7 cellular contexts compared by ENCODE assay signal in the genomic region with DNA sequence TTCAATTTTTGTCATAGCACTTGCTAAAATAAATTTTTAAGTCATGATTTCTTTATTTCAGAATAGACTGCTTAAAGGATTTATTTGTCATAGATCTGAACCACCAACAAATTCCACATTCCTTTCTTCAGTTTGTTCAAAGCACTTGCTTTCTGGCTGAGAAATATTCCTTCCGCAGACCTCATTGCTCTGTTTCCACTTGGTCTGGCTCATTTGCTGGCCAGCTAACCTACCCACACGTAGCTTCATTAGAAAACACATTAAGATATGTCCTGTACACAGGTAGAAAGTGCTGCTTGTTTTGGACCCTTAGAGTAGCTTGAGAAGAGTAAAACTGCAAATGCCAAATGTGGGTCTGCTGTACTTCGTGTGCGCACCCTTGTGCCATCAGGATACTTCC.
"Had no signal": no experiment of that assay in that cellular context is flagged by ENCODE, and none has a peak within 500 bp of the region (broad histone marks: within the 10 kb centered on the region; RNA-seq: fewer than 3 reads in every experiment).

No MANE protein-coding gene starts in this region.

- H3K9ac ChIP-seq: GM23248 had no signal

- H3K27ac ChIP-seq: GM23248 had no signal

- H3K4me1 ChIP-seq: HAP-1 had no signal

- DNase-seq: GM23248, GOT3, H7, HFFc6, IMR-90 had no signal

- H3K36me3 ChIP-seq: HAP-1 had no signal

- H2AFZ ChIP-seq: GM23248 had no signal

- H3K4me3 ChIP-seq: GM23248, HAP-1, K562 had no signal

- H3K9me3 ChIP-seq: HAP-1 had no signal
